In the genomic region with DNA sequence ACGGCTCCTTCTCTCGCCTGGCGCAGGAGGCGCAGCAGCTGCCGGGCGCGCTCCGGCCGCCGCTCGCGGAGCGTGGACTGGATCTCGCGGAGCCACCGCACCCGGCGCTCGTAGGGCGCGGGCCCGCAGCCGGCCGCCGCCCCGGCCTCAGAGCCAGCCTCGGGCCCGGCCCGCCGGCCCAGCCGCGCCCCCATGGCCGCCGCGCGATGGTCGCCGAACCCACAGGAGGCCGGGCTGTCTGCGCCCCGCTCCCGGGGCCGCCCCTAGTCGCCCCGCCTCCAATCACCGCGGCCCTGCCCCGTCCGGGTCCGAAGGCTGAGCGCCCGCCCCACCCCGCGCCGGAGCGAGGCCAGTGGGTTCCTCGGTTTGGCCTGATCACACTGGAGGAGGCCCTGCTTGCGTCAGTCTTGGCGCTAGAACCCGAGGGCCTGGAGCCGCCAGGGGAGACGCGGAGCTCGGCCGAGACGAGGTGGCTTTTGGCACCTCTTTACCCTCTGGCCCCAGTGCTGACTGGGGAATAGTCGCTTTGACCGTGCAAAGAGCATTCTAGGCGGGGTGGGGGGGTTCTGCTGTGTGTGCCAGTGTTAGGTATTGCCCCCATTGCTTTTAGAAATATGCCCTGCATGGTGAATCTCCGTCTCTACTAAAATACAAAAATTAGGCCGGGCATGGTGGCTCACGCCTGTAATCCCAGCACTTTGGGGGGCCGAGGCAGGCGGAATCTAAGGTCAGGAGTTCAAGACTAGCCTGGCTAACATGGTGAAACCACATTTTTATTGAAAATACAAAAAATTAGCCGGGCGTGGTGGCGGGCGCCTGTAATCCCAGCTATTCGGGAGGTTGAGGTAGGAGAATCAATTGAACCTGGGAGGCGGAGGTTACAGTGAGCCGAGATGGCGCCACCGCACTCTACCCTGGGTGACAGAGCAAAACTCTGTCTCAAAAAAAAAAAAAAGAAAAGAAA, we compare ENCODE assay signal across 1 cellular context.
TF ChIP-seq lines count a peak whose summit lies in the region.

A gene with protein sequence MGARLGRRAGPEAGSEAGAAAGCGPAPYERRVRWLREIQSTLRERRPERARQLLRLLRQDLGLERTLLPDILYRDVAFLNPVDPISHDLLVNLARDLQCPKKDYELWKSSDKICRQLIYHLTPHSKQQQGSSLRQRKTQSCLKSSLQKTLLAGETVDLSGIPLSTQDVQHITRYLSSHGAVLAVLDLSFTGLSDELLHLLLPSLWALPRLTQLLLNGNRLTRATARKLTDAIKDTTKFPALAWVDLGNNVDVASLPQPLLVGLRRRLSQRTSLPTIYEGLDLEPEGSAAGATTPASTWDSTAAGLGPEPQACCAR (minus strand): TSS at position 228 of the 964 bp plus-strand sequence. CDS start 34 bp downstream, at position 194.

TF ChIP-seq in HepG2, 621 proteins besides CTCF, POLR2A, EP300 and RAD21 (continued from another document and continues in another):
- TF ChIP-seq, protein P1, sequence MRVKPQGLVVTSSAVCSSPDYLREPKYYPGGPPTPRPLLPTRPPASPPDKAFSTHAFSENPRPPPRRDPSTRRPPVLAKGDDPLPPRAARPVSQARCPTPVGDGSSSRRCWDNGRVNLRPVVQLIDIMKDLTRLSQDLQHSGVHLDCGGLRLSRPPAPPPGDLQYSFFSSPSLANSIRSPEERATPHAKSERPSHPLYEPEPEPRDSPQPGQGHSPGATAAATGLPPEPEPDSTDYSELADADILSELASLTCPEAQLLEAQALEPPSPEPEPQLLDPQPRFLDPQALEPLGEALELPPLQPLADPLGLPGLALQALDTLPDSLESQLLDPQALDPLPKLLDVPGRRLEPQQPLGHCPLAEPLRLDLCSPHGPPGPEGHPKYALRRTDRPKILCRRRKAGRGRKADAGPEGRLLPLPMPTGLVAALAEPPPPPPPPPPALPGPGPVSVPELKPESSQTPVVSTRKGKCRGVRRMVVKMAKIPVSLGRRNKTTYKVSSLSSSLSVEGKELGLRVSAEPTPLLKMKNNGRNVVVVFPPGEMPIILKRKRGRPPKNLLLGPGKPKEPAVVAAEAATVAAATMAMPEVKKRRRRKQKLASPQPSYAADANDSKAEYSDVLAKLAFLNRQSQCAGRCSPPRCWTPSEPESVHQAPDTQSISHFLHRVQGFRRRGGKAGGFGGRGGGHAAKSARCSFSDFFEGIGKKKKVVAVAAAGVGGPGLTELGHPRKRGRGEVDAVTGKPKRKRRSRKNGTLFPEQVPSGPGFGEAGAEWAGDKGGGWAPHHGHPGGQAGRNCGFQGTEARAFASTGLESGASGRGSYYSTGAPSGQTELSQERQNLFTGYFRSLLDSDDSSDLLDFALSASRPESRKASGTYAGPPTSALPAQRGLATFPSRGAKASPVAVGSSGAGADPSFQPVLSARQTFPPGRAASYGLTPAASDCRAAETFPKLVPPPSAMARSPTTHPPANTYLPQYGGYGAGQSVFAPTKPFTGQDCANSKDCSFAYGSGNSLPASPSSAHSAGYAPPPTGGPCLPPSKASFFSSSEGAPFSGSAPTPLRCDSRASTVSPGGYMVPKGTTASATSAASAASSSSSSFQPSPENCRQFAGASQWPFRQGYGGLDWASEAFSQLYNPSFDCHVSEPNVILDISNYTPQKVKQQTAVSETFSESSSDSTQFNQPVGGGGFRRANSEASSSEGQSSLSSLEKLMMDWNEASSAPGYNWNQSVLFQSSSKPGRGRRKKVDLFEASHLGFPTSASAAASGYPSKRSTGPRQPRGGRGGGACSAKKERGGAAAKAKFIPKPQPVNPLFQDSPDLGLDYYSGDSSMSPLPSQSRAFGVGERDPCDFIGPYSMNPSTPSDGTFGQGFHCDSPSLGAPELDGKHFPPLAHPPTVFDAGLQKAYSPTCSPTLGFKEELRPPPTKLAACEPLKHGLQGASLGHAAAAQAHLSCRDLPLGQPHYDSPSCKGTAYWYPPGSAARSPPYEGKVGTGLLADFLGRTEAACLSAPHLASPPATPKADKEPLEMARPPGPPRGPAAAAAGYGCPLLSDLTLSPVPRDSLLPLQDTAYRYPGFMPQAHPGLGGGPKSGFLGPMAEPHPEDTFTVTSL (CRISPR knock-in tag; IDR thresholded peaks at IDR 0.05; ENCODE audit: borderline replicate concordance) = peak; percentile 75
- TF ChIP-seq, protein P2, sequence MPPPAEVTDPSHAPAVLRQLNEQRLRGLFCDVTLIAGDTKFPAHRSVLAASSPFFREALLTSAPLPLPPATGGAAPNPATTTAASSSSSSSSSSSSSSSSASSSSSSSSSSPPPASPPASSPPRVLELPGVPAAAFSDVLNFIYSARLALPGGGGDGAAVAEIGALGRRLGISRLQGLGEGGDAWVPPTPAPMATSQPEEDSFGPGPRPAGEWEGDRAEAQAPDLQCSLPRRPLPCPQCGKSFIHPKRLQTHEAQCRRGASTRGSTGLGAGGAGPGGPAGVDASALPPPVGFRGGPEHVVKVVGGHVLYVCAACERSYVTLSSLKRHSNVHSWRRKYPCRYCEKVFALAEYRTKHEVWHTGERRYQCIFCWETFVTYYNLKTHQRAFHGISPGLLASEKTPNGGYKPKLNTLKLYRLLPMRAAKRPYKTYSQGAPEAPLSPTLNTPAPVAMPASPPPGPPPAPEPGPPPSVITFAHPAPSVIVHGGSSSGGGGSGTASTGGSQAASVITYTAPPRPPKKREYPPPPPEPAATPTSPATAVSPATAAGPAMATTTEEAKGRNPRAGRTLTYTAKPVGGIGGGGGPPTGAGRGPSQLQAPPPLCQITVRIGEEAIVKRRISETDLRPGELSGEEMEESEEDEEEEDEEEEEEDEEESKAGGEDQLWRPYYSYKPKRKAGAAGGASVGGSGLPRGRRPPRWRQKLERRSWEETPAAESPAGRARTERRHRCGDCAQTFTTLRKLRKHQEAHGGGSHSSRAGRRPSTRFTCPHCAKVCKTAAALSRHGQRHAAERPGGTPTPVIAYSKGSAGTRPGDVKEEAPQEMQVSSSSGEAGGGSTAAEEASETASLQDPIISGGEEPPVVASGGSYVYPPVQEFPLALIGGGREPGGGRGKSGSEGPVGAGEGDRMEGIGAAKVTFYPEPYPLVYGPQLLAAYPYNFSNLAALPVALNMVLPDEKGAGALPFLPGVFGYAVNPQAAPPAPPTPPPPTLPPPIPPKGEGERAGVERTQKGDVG (CRISPR knock-in tag; IDR thresholded peaks at IDR 0.05; ENCODE audit: borderline replicate concordance) = no peak
- TF ChIP-seq, protein P3, sequence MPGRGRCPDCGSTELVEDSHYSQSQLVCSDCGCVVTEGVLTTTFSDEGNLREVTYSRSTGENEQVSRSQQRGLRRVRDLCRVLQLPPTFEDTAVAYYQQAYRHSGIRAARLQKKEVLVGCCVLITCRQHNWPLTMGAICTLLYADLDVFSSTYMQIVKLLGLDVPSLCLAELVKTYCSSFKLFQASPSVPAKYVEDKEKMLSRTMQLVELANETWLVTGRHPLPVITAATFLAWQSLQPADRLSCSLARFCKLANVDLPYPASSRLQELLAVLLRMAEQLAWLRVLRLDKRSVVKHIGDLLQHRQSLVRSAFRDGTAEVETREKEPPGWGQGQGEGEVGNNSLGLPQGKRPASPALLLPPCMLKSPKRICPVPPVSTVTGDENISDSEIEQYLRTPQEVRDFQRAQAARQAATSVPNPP (CRISPR knock-in tag; IDR thresholded peaks at IDR 0.05) = peak; percentile 75; the same call in 1 of the 2 replicates
- TF ChIP-seq HNF4A (CRISPR knock-in tag; IDR thresholded peaks at IDR 0.05) (peak; percentile 81), ARID2 (CRISPR knock-in tag; IDR thresholded peaks at IDR 0.05; ENCODE audit: borderline replicate concordance) (0 out of 2 replicates have a peak, but pooled peaks have one; percentile 35), SMAD9 (CRISPR knock-in tag; IDR thresholded peaks at IDR 0.05) (no peak), MED8 (CRISPR knock-in tag; IDR thresholded peaks at IDR 0.05; ENCODE audit: insufficient replicate concordance) (peak; percentile 45), TSC22D2 (CRISPR knock-in tag; IDR thresholded peaks at IDR 0.05; ENCODE audit: borderline replicate concordance) (peak; percentile 48; the same call in 1 of the 2 replicates), KDM3A (CRISPR knock-in tag; IDR thresholded peaks at IDR 0.05; ENCODE audit: low read depth) (peak; percentile 59; the same call in 1 of the 2 replicates), CHD2 (IDR thresholded peaks at IDR 0.05; ENCODE audit: low read depth, low read length) (peak; percentile 22; the same call in 1 of the 2 replicates), SP5 (CRISPR knock-in tag; IDR thresholded peaks at IDR 0.05; ENCODE audit: borderline replicate concordance, low read depth) (peak; percentile 90), IKZF4 (CRISPR knock-in tag; IDR thresholded peaks at IDR 0.05; ENCODE audit: borderline replicate concordance, low read depth, not compliant biosample characterization) (no peak), SNAI1 (CRISPR knock-in tag; IDR thresholded peaks at IDR 0.05; ENCODE audit: borderline replicate concordance) (no peak), KMT2B (CRISPR knock-in tag; IDR thresholded peaks at IDR 0.05) (no peak), ZNF792 (CRISPR knock-in tag; IDR thresholded peaks at IDR 0.05) (peak; percentile 59; the same call in 1 of the 2 replicates), IRX3 (CRISPR knock-in tag; IDR thresholded peaks at IDR 0.05; ENCODE audit: borderline replicate concordance, low read depth) (peak; percentile 72; the same call in 1 of the 2 replicates), ZNF737 (CRISPR knock-in tag; IDR thresholded peaks at IDR 0.05; ENCODE audit: borderline replicate concordance) (no peak), MAFK (conservative IDR thresholded peaks at IDR 0.05 in 1 of 2, IDR thresholded peaks at IDR 0.05 in 1 of 2; ENCODE audit: low read length in 2 of 2) (no peak), ZNF83 (CRISPR knock-in tag; IDR thresholded peaks at IDR 0.05; ENCODE audit: borderline replicate concordance) (no peak), ISX (CRISPR knock-in tag; conservative IDR thresholded peaks at IDR 0.05) (no peak), ZNF124 (CRISPR knock-in tag; IDR thresholded peaks at IDR 0.05) (0 out of 2 replicates have a peak, but pooled peaks have one; percentile 34), PHF21A (CRISPR knock-in tag; IDR thresholded peaks at IDR 0.05) (peak; percentile 26; the same call in 1 of the 2 replicates), HNRNPLL (IDR thresholded peaks at IDR 0.05; ENCODE audit: low read depth, low read length, poor library complexity, severe bottlenecking) (peak; percentile 80), MAFF (IDR thresholded peaks at IDR 0.05; ENCODE audit: low read depth, low read length) (no peak), HMGA1 (CRISPR knock-in tag; conservative IDR thresholded peaks at IDR 0.05) (no peak), ZSCAN30 (CRISPR knock-in tag; IDR thresholded peaks at IDR 0.05) (0 out of 2 replicates have a peak, but pooled peaks have one; percentile 38)
- TF ChIP-seq, protein P4, sequence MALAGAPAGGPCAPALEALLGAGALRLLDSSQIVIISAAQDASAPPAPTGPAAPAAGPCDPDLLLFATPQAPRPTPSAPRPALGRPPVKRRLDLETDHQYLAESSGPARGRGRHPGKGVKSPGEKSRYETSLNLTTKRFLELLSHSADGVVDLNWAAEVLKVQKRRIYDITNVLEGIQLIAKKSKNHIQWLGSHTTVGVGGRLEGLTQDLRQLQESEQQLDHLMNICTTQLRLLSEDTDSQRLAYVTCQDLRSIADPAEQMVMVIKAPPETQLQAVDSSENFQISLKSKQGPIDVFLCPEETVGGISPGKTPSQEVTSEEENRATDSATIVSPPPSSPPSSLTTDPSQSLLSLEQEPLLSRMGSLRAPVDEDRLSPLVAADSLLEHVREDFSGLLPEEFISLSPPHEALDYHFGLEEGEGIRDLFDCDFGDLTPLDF (CRISPR knock-in tag; IDR thresholded peaks at IDR 0.05) = 0 out of 2 replicates have a peak, but pooled peaks have one; percentile 26
- TF ChIP-seq, protein P5, sequence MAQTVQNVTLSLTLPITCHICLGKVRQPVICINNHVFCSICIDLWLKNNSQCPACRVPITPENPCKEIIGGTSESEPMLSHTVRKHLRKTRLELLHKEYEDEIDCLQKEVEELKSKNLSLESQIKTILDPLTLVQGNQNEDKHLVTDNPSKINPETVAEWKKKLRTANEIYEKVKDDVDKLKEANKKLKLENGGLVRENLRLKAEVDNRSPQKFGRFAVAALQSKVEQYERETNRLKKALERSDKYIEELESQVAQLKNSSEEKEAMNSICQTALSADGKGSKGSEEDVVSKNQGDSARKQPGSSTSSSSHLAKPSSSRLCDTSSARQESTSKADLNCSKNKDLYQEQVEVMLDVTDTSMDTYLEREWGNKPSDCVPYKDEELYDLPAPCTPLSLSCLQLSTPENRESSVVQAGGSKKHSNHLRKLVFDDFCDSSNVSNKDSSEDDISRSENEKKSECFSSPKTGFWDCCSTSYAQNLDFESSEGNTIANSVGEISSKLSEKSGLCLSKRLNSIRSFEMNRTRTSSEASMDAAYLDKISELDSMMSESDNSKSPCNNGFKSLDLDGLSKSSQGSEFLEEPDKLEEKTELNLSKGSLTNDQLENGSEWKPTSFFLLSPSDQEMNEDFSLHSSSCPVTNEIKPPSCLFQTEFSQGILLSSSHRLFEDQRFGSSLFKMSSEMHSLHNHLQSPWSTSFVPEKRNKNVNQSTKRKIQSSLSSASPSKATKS (CRISPR knock-in tag; IDR thresholded peaks at IDR 0.05) = no peak; the same call in 1 of the 2 replicates
- TF ChIP-seq, protein P6, sequence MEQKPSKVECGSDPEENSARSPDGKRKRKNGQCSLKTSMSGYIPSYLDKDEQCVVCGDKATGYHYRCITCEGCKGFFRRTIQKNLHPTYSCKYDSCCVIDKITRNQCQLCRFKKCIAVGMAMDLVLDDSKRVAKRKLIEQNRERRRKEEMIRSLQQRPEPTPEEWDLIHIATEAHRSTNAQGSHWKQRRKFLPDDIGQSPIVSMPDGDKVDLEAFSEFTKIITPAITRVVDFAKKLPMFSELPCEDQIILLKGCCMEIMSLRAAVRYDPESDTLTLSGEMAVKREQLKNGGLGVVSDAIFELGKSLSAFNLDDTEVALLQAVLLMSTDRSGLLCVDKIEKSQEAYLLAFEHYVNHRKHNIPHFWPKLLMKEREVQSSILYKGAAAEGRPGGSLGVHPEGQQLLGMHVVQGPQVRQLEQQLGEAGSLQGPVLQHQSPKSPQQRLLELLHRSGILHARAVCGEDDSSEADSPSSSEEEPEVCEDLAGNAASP (CRISPR knock-in tag; IDR thresholded peaks at IDR 0.05; ENCODE audit: borderline replicate concordance) = 0 out of 2 replicates have a peak, but pooled peaks have one; percentile 32
- TF ChIP-seq, protein P7, sequence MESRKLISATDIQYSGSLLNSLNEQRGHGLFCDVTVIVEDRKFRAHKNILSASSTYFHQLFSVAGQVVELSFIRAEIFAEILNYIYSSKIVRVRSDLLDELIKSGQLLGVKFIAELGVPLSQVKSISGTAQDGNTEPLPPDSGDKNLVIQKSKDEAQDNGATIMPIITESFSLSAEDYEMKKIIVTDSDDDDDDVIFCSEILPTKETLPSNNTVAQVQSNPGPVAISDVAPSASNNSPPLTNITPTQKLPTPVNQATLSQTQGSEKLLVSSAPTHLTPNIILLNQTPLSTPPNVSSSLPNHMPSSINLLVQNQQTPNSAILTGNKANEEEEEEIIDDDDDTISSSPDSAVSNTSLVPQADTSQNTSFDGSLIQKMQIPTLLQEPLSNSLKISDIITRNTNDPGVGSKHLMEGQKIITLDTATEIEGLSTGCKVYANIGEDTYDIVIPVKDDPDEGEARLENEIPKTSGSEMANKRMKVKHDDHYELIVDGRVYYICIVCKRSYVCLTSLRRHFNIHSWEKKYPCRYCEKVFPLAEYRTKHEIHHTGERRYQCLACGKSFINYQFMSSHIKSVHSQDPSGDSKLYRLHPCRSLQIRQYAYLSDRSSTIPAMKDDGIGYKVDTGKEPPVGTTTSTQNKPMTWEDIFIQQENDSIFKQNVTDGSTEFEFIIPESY (CRISPR knock-in tag; IDR thresholded peaks at IDR 0.05) = no peak; the same call in 1 of the 2 replicates
- TF ChIP-seq, protein P8, sequence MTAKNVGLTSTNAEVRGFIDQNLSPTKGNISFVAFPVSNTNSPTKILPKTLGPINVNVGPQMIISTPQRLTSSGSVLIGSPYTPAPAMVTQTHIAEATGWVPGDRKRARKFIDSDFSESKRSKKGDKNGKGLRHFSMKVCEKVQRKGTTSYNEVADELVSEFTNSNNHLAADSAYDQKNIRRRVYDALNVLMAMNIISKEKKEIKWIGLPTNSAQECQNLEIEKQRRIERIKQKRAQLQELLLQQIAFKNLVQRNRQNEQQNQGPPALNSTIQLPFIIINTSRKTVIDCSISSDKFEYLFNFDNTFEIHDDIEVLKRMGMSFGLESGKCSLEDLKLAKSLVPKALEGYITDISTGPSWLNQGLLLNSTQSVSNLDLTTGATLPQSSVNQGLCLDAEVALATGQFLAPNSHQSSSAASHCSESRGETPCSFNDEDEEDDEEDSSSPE (CRISPR knock-in tag; IDR thresholded peaks at IDR 0.05) = peak; percentile 69; the same call in 1 of the 2 replicates
